In the genomic region with DNA sequence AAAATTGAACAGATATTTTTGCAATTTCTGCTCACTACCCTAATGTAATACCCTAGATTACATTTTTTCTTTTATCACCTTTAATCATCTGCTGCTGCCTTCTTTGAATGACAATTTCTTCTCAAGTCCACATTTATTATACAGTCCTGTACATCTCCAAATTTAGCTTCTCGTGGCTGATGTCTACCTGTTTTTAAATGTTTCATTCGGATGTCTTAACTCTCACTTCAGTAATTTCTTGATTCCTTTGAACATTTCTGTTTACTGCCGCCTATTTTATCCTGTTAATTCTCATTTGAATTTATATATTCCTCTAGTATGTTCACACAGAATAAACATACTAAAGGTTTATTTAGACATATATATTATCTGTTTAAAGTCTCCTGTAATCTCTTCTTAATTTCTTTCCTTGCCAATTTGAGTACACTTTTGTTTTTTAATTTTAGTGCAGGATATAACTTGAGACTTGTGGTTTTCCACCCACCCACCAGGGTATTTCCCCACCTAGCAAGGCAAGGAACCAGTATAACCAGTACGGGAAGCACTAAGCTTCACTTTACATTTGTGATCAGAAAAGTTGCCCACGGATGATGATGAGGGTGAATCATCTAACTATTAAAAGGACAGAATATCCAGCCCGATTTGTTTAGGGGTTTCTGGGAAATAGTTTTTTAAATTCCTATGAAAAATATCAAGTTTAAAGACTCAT, we compare ENCODE assay signal across 10 cellular contexts. TPM values are rescaled to one million over a fixed set of nuclear protein-coding genes. Genes with fewer than 3 reads are reported as not detected.
DNase-seq lines count a peak whose midpoint lies in the region; ATAC-seq, FAIRE-seq and TF ChIP-seq lines count a peak whose summit lies in the region.
"Had no signal": no experiment of that assay in that cellular context is flagged by ENCODE, and none has a peak within 500 bp of the region (broad histone marks: within the 10 kb centered on the region; RNA-seq: fewer than 3 reads in every experiment).

No MANE protein-coding gene starts in this region.

- H3K9me3 ChIP-seq in heart right ventricle (peaks cover 0 to 14% (median 0%) of the 10 kb centered on the region in 11 donors), kidney (ENCODE audit: control insufficient read depth in 1 of 2, low read length in 2 of 2) (no peaks in the 10 kb centered on the region)

- no peak for TF ChIP-seq CTCF in heart right ventricle (IDR thresholded peaks at IDR 0.05)
- TF ChIP-seq CTCF in kidney (IDR thresholded peaks at IDR 0.05; ENCODE audit: borderline replicate concordance, extremely low read depth, insufficient read depth), result no peak

- WGBS in heart right ventricle, 2 donors, result 84 to 86% methylated on average over 6 of the region's 6 CpGs

- no peaks in the 10 kb centered on the region for H3K36me3 ChIP-seq in heart right ventricle
- no peaks in the 10 kb centered on the region for H3K36me3 ChIP-seq in kidney (ENCODE audit: control insufficient read depth in 1 of 2, insufficient read depth in 2 of 2, low read length in 2 of 2)

- intact Hi-C loops in heart right ventricle (cut with DNase I) (no loop called here), kidney (cut with DNase I) (no loop called here)

- H3K4me1 ChIP-seq in heart right ventricle, result no peaks in the 10 kb centered on the region
- no peaks in the 10 kb centered on the region for H3K4me1 ChIP-seq in kidney (ENCODE audit: control insufficient read depth in 1 of 2, insufficient read depth in 1 of 2, low read depth in 1 of 2, low read length in 2 of 2)

- no peak for FAIRE-seq in kidney (lab: Jason Lieb, UNC)

- H3K4me3 ChIP-seq in heart right ventricle, result no peak overlapping the region
- no peak overlapping the region for H3K4me3 ChIP-seq in kidney (ENCODE audit: low read length in 2 of 2)

- H3K27ac ChIP-seq in heart right ventricle (no peak overlapping the region), kidney (ENCODE audit: low read depth in 2 of 2, low read length in 2 of 2) (no peak overlapping the region)

- no peak overlapping the region for H3K9ac ChIP-seq in kidney (ENCODE audit: low read length in 2 of 2)

- peak; percentile 28 for DNase-seq in activated T-cell treated with anti-CD3 and anti-CD28 coated beads for 48 hours (ENCODE audit: low read depth)
- peak; percentile 8 to 51 for DNase-seq in stimulated activated CD4-positive, alpha-beta T cell treated with anti-CD3 and anti-CD28 coated beads, Interleukin-4, amount 100 ng/mL, for 48 hours (ENCODE audit: low read depth in 2 of 2)
- no peak for DNase-seq in heart right ventricle
- no peak for DNase-seq in SIG-M5 treated with dmso at 0.1 percent for 504 hours (lab: John Stamatoyannopoulos, UW; ENCODE audit: unreplicated experiment)
- no peak for DNase-seq in kidney

- ATAC-seq in GM18870 (IDR thresholded peaks at IDR 0.05; ENCODE audit: unreplicated experiment) (peak; percentile 75), HG03066 (IDR thresholded peaks at IDR 0.05; ENCODE audit: low read depth, unreplicated experiment) (peak; percentile 73), heart right ventricle (no peak), SK-N-SH treated with all-trans-retinoic acid at 6 μM for 48 hours (no peak)

- no peaks in the 10 kb centered on the region for H3K27me3 ChIP-seq in heart right ventricle

TF ChIP-seq in SK-N-SH treated with all-trans-retinoic acid at 6 μM for 48 hours, 23 proteins besides CTCF, POLR2A, EP300 and RAD21:
- TF ChIP-seq ISL1 (CRISPR knock-in tag; IDR thresholded peaks at IDR 0.05) (no peak), OSR1 (CRISPR knock-in tag; IDR thresholded peaks at IDR 0.05) (no peak), RARB (CRISPR knock-in tag; IDR thresholded peaks at IDR 0.05) (no peak)
- TF ChIP-seq, protein P1, sequence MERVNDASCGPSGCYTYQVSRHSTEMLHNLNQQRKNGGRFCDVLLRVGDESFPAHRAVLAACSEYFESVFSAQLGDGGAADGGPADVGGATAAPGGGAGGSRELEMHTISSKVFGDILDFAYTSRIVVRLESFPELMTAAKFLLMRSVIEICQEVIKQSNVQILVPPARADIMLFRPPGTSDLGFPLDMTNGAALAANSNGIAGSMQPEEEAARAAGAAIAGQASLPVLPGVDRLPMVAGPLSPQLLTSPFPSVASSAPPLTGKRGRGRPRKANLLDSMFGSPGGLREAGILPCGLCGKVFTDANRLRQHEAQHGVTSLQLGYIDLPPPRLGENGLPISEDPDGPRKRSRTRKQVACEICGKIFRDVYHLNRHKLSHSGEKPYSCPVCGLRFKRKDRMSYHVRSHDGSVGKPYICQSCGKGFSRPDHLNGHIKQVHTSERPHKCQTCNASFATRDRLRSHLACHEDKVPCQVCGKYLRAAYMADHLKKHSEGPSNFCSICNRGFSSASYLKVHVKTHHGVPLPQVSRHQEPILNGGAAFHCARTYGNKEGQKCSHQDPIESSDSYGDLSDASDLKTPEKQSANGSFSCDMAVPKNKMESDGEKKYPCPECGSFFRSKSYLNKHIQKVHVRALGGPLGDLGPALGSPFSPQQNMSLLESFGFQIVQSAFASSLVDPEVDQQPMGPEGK (CRISPR knock-in tag; IDR thresholded peaks at IDR 0.05; ENCODE audit: borderline replicate concordance), result no peak

RNA-seq across cellular contexts. Expression of a gene that starts 12.7 kb away (rescaled TPM):
- total RNA-seq in heart right ventricle (not detected), kidney (not detected)
- polyA plus RNA-seq in heart right ventricle (not detected), kidney (ENCODE audit: insufficient read depth, low read depth, low replicate concordance) (not detected)
- total RNA-seq: activated CD8-positive, alpha-beta memory T cell treated with anti-CD3 and anti-CD28 coated beads for 36 hours; lung microvascular endothelial cell had no signal

RNA-seq across cellular contexts. Expression of a gene that starts 36.1 kb away (rescaled TPM):
- total RNA-seq in heart right ventricle (1 to 10 TPM in 6 of 10 donors, under 1 TPM in 4; 0.89 to 4.2 (median 1.5) TPM), kidney (1.4 TPM)
- polyA plus RNA-seq in heart right ventricle (1 to 10 TPM; 1.3 to 7.0 TPM), kidney (ENCODE audit: insufficient read depth, low read depth, low replicate concordance) (0.41 TPM)
- total RNA-seq: activated CD8-positive, alpha-beta memory T cell treated with anti-CD3 and anti-CD28 coated beads for 36 hours had no signal

Comparison
In these comparisons a context has a peak if more than half of its experiments do, and no peak if none do; other contexts are left out.
1. ATAC-seq: peak in GM18870 (single experiment) and HG03066 (single experiment); none in heart right ventricle (0 of 8) and SK-N-SH treated with all-trans-retinoic acid at 6 μM for 48 hours (single experiment).
2. DNase-seq: peak in activated T-cell treated with anti-CD3 and anti-CD28 coated beads for 48 hours (single experiment) and stimulated activated CD4-positive, alpha-beta T cell treated with anti-CD3 and anti-CD28 coated beads, Interleukin-4, amount 100 ng/mL, for 48 hours (2 of 2); none in heart right ventricle (0 of 2), SIG-M5 treated with dmso at 0.1 percent for 504 hours (single experiment) and kidney (single experiment).